8 cellular contexts compared by ENCODE assay signal in genomic region chr3:102673271-102674115, GRCh38.
DNase-seq lines count a peak whose midpoint lies in the region; ATAC-seq and TF ChIP-seq lines count a peak whose summit lies in the region.

No MANE protein-coding gene starts in this region.

- no peak overlapping the region for H3K27ac ChIP-seq in CD4-positive, alpha-beta T cell (ENCODE audit: low read depth, low read length)
- peak overlapping the region; percentile 38 for H3K27ac ChIP-seq in ectodermal cell (ENCODE audit: insufficient read depth, low read depth, low read length, poor library complexity, severe bottlenecking)

- H3K27ac Mint-ChIP-seq in CD4-positive, alpha-beta T cell, result no peak overlapping the region

- POLR2A ChIA-PET in CD4-positive, alpha-beta T cell (lab: Charles Lee), result interaction anchor here (0.6 kb wide), 1 partner anchor 1513 kb away, joined by 3 read pairs; no protein-coding TSS in a partner anchor

- no peaks in the 10 kb centered on the region for H3K36me3 Mint-ChIP-seq in CD4-positive, alpha-beta T cell (ENCODE audit: low read depth)

- H3K4me3 Mint-ChIP-seq in CD4-positive, alpha-beta T cell, result no peak overlapping the region

- ATAC-seq in CD4-positive, alpha-beta T cell (ENCODE audit: poor library complexity), result no peak
- ATAC-seq in GM19395 (IDR thresholded peaks at IDR 0.05; ENCODE audit: unreplicated experiment), result peak; percentile 92
- ATAC-seq in HG03521 (IDR thresholded peaks at IDR 0.05; ENCODE audit: unreplicated experiment), result peak; percentile 81

- H3K4me3 ChIP-seq in ectodermal cell (ENCODE audit: insufficient read depth, low read depth, low read length), result no peak overlapping the region

- intact Hi-C loops in CD4-positive, alpha-beta T cell (cut with DNase I, micrococcal nuclease), result no loop called here

- H3K4me1 ChIP-seq in ectodermal cell (ENCODE audit: control insufficient read depth, insufficient read depth, low read length), result peaks cover 11% of the 10 kb centered on the region

- H3K36me3 ChIP-seq in ectodermal cell (ENCODE audit: control insufficient read depth, insufficient read depth, low read length), result no peaks in the 10 kb centered on the region

- WGBS in ectodermal cell, 2 experiments, result 32 to 35% methylated on average over 16 of the region's 16 CpGs

- peak; percentile 17 to 57 (median 38) for DNase-seq in CD4-positive, alpha-beta T cell
- DNase-seq in NCI-H524 (lab: John Stamatoyannopoulos, UW) (peak; percentile 59 to 79), medulla oblongata (ENCODE audit: extremely low spot score) (peak; percentile 65)
- peak; percentile 30 to 36 for DNase-seq in activated CD4-positive, alpha-beta T cell treated with anti-CD3 and anti-CD28 coated beads, Interleukin-2, amount 50 U/mL, for 24 hours (ENCODE audit: low read depth in 1 of 2, low spot score in 1 of 2)
- peak; percentile 9 to 24 for DNase-seq in stimulated activated CD8-positive, alpha-beta memory T cell treated with anti-CD3 and anti-CD28 coated beads, Interleukin-2, amount 100 ng/mL, for 1 hour (ENCODE audit: low read depth in 2 of 2)

- peak; percentile 80 for TF ChIP-seq CTCF in CD4-positive, alpha-beta T cell (IDR thresholded peaks at IDR 0.05)

- peaks cover 14% of the 10 kb centered on the region for H3K27me3 ChIP-seq in CD4-positive, alpha-beta T cell (ENCODE audit: control insufficient read depth, insufficient read depth, low read length)
- H3K27me3 ChIP-seq in ectodermal cell (ENCODE audit: control insufficient read depth, insufficient read depth, low read length, poor library complexity, severe bottlenecking), result no peaks in the 10 kb centered on the region

- H3K4me1 Mint-ChIP-seq in CD4-positive, alpha-beta T cell (ENCODE audit: low read depth), result no peaks in the 10 kb centered on the region

- peaks cover 15% of the 10 kb centered on the region for H3K27me3 Mint-ChIP-seq in CD4-positive, alpha-beta T cell

- H3K9me3 ChIP-seq in CD4-positive, alpha-beta T cell (ENCODE audit: control insufficient read depth, low read length), result no peaks in the 10 kb centered on the region
- no peaks in the 10 kb centered on the region for H3K9me3 ChIP-seq in ectodermal cell (ENCODE audit: control insufficient read depth, low read length)

- CTCF ChIA-PET in CD4-positive, alpha-beta T cell (lab: Charles Lee), result interaction anchor here (2.3 kb wide), 1 partner anchor 17 kb away, joined by 6 read pairs; no protein-coding TSS in a partner anchor

- H3K9me3 Mint-ChIP-seq in CD4-positive, alpha-beta T cell, result no peaks in the 10 kb centered on the region

Comparison
In these comparisons a context has a peak if more than half of its experiments do, and no peak if none do; other contexts are left out.
1. DNase-seq: peak in every context shown above with its lines; median percentile 69 in NCI-H524; 65 in medulla oblongata; 38 in CD4-positive, alpha-beta T cell; 33 in activated CD4-positive, alpha-beta T cell treated with anti-CD3 and anti-CD28 coated beads, Interleukin-2, amount 50 U/mL, for 24 hours; 16 in stimulated activated CD8-positive, alpha-beta memory T cell treated with anti-CD3 and anti-CD28 coated beads, Interleukin-2, amount 100 ng/mL, for 1 hour.